Comparison of ENCODE assay signal across 1 cellular context in the genomic region with DNA sequence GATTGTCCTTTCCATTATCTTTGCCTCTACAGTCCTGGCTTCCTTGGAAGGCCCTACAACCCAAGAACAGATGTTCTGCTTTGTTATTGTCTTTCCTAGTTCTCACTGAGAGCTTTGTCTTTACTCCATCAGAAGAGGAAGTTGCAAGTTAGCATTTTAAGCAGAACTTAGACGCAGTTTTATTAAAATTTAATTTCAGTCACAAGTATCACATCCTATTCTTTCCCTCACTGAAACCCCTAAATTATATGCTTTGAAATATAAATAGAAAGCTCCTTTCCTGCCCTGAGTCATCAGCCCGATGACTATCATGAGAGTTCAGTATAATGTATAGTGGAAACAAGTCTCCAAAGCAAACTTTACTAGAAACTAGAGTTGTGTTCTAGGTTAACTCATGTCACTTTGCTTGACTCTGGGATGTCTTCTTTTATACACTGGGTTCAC.
TF ChIP-seq lines count a peak whose summit lies in the region.

No MANE protein-coding gene starts in this region.

TF ChIP-seq in WTC11, 78 proteins besides CTCF, POLR2A, EP300 and RAD21 (continued from another document):
- TF ChIP-seq, protein P1, sequence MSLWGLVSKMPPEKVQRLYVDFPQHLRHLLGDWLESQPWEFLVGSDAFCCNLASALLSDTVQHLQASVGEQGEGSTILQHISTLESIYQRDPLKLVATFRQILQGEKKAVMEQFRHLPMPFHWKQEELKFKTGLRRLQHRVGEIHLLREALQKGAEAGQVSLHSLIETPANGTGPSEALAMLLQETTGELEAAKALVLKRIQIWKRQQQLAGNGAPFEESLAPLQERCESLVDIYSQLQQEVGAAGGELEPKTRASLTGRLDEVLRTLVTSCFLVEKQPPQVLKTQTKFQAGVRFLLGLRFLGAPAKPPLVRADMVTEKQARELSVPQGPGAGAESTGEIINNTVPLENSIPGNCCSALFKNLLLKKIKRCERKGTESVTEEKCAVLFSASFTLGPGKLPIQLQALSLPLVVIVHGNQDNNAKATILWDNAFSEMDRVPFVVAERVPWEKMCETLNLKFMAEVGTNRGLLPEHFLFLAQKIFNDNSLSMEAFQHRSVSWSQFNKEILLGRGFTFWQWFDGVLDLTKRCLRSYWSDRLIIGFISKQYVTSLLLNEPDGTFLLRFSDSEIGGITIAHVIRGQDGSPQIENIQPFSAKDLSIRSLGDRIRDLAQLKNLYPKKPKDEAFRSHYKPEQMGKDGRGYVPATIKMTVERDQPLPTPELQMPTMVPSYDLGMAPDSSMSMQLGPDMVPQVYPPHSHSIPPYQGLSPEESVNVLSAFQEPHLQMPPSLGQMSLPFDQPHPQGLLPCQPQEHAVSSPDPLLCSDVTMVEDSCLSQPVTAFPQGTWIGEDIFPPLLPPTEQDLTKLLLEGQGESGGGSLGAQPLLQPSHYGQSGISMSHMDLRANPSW (CRISPR knock-in tag; conservative IDR thresholded peaks at IDR 0.05; ENCODE audit: low read depth), result no peak
TF ChIP-seq in WTC11: peak in this region for 0.
